Comparison of ENCODE assay signal across 1 cellular context in genomic region chr12:15728118-15728598, GRCh38.
TF ChIP-seq lines count a peak whose summit lies in the region.

No MANE protein-coding gene starts in this region.

TF ChIP-seq in HCT116, 20 proteins besides CTCF, POLR2A, EP300 and RAD21 (continued from another document):
- TF ChIP-seq REST (IDR thresholded peaks at IDR 0.05; ENCODE audit: low read depth) (no peak), YY1 (IDR thresholded peaks at IDR 0.05; ENCODE audit: extremely low read depth, insufficient replicate concordance, low read depth, low read length) (no peak), FOSL1 (IDR thresholded peaks at IDR 0.05; ENCODE audit: low read depth) (0 out of 2 replicates have a peak, but pooled peaks have one; percentile 16), EGR1 (IDR thresholded peaks at IDR 0.05; ENCODE audit: low read depth) (no peak)
